Comparison of ENCODE assay signal across 2 cellular contexts in the genomic region with DNA sequence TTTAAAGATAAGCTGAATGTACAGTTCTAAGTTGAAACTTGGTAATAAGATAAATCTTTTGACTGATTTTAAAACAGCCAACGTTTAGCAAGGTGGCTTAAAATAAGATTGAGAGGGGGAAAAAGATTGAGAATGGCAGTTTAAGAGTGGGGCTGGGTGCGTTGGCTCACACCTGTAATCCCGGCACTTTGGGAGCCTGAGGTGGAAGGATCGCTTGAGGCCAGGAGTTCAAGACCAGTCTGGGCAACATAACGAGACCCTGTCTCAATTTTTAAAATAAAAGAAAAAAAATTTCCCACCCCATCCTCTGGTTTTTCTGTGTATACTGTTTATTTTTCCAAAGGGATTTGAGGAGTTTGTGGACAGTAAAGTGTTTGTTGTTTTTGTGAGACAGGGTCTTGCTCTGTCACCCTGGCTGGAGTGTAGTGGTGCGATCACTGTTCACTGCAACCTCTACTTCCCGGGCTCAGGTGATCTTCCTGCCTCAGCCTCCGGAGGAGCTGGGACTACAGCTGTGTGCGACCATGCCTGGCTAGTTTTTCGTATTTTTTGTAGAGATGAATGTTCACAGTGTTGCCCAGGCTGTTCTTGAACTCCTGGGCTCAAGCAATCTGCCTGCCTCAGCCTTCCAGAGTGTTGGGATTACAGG.
A peak's percentile ranks its signal among the peaks of the same experiment; 100 is the strongest.
TF ChIP-seq lines count a peak whose summit lies in the region.

No MANE protein-coding gene starts in this region.

TF ChIP-seq in K562, 482 proteins besides CTCF, POLR2A, EP300 and RAD21:
- TF ChIP-seq MXI1 (IDR thresholded peaks at IDR 0.05; ENCODE audit: low read depth, low read length), result no peak
- no peak for TF ChIP-seq SLC30A9 (CRISPR knock-in tag; IDR thresholded peaks at IDR 0.05)
- TF ChIP-seq NBN (IDR thresholded peaks at IDR 0.05; ENCODE audit: low read depth), result 0 out of 2 replicates have a peak, but pooled peaks have one; percentile 11
- TF ChIP-seq, protein P1, sequence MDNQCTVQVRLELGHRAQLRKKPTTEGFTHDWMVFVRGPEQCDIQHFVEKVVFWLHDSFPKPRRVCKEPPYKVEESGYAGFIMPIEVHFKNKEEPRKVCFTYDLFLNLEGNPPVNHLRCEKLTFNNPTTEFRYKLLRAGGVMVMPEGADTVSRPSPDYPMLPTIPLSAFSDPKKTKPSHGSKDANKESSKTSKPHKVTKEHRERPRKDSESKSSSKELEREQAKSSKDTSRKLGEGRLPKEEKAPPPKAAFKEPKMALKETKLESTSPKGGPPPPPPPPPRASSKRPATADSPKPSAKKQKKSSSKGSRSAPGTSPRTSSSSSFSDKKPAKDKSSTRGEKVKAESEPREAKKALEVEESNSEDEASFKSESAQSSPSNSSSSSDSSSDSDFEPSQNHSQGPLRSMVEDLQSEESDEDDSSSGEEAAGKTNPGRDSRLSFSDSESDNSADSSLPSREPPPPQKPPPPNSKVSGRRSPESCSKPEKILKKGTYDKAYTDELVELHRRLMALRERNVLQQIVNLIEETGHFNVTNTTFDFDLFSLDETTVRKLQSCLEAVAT (IDR thresholded peaks at IDR 0.05), result peak; percentile 5 to 65; a peak in 1 of 4 replicates

TF ChIP-seq in HepG2, 621 proteins besides CTCF, POLR2A, EP300 and RAD21:
- TF ChIP-seq RFX1 (IDR thresholded peaks at IDR 0.05) (no peak), SAP130 (CRISPR knock-in tag; IDR thresholded peaks at IDR 0.05; ENCODE audit: low read depth) (peak; percentile 17; the same call in 1 of the 2 replicates), SETDB1 (CRISPR knock-in tag; IDR thresholded peaks at IDR 0.05; ENCODE audit: borderline replicate concordance) (no peak), ZNF790 (CRISPR knock-in tag; IDR thresholded peaks at IDR 0.05; ENCODE audit: borderline replicate concordance) (0 out of 2 replicates have a peak, but pooled peaks have one; percentile 34), GTF2F1 (IDR thresholded peaks at IDR 0.05; ENCODE audit: low read length) (no peak), TGIF2 (CRISPR knock-in tag; IDR thresholded peaks at IDR 0.05) (peak; percentile 28; the same call in 1 of the 2 replicates), ZNF670 (CRISPR knock-in tag; IDR thresholded peaks at IDR 0.05; ENCODE audit: borderline replicate concordance) (no peak), ETV5 (CRISPR knock-in tag; IDR thresholded peaks at IDR 0.05; ENCODE audit: borderline replicate concordance) (no peak)
- TF ChIP-seq, protein P2, sequence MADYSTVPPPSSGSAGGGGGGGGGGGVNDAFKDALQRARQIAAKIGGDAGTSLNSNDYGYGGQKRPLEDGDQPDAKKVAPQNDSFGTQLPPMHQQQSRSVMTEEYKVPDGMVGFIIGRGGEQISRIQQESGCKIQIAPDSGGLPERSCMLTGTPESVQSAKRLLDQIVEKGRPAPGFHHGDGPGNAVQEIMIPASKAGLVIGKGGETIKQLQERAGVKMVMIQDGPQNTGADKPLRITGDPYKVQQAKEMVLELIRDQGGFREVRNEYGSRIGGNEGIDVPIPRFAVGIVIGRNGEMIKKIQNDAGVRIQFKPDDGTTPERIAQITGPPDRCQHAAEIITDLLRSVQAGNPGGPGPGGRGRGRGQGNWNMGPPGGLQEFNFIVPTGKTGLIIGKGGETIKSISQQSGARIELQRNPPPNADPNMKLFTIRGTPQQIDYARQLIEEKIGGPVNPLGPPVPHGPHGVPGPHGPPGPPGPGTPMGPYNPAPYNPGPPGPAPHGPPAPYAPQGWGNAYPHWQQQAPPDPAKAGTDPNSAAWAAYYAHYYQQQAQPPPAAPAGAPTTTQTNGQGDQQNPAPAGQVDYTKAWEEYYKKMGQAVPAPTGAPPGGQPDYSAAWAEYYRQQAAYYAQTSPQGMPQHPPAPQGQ (CRISPR knock-in tag; IDR thresholded peaks at IDR 0.05; ENCODE audit: borderline replicate concordance), result no peak
- TF ChIP-seq, protein P3, sequence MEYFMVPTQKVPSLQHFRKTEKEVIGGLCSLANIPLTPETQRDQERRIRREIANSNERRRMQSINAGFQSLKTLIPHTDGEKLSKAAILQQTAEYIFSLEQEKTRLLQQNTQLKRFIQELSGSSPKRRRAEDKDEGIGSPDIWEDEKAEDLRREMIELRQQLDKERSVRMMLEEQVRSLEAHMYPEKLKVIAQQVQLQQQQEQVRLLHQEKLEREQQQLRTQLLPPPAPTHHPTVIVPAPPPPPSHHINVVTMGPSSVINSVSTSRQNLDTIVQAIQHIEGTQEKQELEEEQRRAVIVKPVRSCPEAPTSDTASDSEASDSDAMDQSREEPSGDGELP (IDR thresholded peaks at IDR 0.05; ENCODE audit: borderline replicate concordance, low read depth), result peak; percentile 28; the same call in 1 of the 2 replicates
- TF ChIP-seq, protein P4, sequence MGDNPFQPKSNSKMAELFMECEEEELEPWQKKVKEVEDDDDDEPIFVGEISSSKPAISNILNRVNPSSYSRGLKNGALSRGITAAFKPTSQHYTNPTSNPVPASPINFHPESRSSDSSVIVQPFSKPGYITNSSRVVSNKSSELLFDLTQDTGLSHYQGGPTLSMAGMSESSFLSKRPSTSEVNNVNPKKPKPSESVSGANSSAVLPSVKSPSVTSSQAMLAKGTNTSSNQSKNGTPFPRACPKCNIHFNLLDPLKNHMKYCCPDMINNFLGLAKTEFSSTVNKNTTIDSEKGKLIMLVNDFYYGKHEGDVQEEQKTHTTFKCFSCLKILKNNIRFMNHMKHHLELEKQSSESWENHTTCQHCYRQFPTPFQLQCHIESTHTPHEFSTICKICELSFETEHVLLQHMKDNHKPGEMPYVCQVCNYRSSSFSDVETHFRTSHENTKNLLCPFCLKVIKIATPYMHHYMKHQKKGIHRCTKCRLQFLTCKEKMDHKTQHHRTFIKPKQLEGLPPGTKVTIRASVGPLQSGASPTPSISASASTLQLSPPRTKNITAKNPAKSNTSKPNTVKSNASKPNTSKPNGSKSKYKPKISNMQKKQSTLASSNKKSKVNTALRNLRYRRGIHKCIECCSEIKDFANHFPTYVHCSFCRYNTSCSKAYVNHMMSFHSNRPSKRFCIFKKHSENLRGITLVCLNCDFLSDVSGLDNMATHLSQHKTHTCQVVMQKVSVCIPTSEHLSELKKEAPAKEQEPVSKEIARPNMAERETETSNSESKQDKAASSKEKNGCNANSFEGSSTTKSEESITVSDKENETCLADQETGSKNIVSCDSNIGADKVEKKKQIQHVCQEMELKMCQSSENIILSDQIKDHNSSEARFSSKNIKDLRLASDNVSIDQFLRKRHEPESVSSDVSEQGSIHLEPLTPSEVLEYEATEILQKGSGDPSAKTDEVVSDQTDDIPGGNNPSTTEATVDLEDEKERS (CRISPR knock-in tag; IDR thresholded peaks at IDR 0.05), result 0 out of 2 replicates have a peak, but pooled peaks have one; percentile 26
TF ChIP-seq in HepG2: peak in this region for 5.
